In the genomic region with DNA sequence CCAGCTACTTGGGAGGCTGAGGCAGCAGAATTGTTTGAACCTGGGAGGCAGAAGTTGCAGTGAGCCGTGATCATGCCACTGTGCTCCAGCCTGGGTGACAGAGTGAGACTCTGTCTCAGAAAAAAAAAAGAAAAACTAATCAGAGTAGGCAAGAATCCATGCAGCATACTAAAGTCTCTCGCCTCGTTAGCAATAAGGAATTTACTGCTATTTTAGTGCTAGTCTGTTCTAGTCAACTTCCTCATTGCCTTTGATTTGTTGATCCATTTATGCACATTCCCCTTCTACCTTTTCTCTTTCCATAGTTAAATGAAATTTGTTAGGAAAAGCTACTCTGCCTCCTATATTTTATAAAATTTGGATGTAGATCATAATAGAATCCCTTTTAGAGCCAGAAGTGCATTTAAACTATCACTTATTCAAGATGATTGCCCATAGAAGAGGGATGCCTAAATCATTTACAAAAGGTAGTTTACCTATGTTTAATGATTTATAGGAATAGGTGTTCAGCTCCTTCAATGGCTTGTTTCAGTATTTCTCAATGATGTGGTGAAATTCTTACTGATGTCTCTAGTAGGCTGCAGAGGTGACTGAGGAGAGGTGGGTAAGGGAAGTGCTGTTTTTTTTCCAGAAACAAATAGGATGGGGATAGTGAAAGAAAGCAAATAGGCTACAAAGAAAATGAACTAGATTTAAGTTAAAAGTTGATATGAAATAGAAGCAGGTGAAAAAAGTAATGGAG, we compare ENCODE assay signal across 37 cellular contexts. TPM values are rescaled to one million over a fixed set of nuclear protein-coding genes. Genes with fewer than 3 reads are reported as not detected.
DNase-seq lines count a peak whose midpoint lies in the region; ATAC-seq, FAIRE-seq and TF ChIP-seq lines count a peak whose summit lies in the region.
"Had no signal": no experiment of that assay in that cellular context is flagged by ENCODE, and none has a peak within 500 bp of the region (broad histone marks: within the 10 kb centered on the region; RNA-seq: fewer than 3 reads in every experiment).

No MANE protein-coding gene starts in this region.

- H3K36me3 Mint-ChIP-seq in Caco-2 (ENCODE audit: insufficient read depth, unreplicated experiment) = no peaks in the 10 kb centered on the region
- H3K36me3 Mint-ChIP-seq: activated naive CD4-positive, alpha-beta T cell treated with anti-CD3 and anti-CD28 coated beads, Interleukin-2, amount 50 U/mL, for 72 hours had no signal

- no peak overlapping the region for H3K18ac ChIP-seq in neuronal stem cell (ENCODE audit: low read length)

- no peak overlapping the region for H3K4me2 ChIP-seq in neuronal stem cell (ENCODE audit: insufficient read depth, low read length, poor library complexity, severe bottlenecking)

- no peak overlapping the region for H4K91ac ChIP-seq in neuronal stem cell (ENCODE audit: low read depth, low read length, poor library complexity)

- H2AFZ ChIP-seq in neuronal stem cell (ENCODE audit: low read length) = no peak overlapping the region
- H2AFZ ChIP-seq: parathyroid adenoma had no signal

- no CpG with 5 or more reads among the region's 3 CpGs for WGBS in neuronal stem cell (ENCODE audit: extremely low coverage in 2 of 2, insufficient read length in 2 of 2, insufficient replicate concordance in 1 of 2), 2 donors

- ATAC-seq in HG03571 (IDR thresholded peaks at IDR 0.05; ENCODE audit: unreplicated experiment) = peak; percentile 44
- ATAC-seq in HG02763 (IDR thresholded peaks at IDR 0.05; ENCODE audit: unreplicated experiment) = no peak
- ATAC-seq: activated CD8-positive, alpha-beta T cell treated with anti-CD3 and anti-CD28 coated beads, Interleukin-2, amount 10 ng/mL, durations not matched to agents 7 days and 5 days; activated naive CD4-positive, alpha-beta T cell treated with anti-CD3 and anti-CD28 coated beads, Interleukin-2, amount 50 U/mL, for 72 hours; esophagus mucosa; GM12878; lower lobe of right lung had no signal

- no peak overlapping the region for H3K23ac ChIP-seq in neuronal stem cell (ENCODE audit: low read depth, low read length, poor library complexity)

- H3K9me3 Mint-ChIP-seq in Caco-2 (ENCODE audit: unreplicated experiment) = no peaks in the 10 kb centered on the region
- H3K9me3 Mint-ChIP-seq: activated naive CD4-positive, alpha-beta T cell treated with anti-CD3 and anti-CD28 coated beads, Interleukin-2, amount 50 U/mL, for 72 hours had no signal

- peak overlapping the region; percentile 6 for H3K4me3 Mint-ChIP-seq in Caco-2 (ENCODE audit: unreplicated experiment)
- H3K4me3 Mint-ChIP-seq: activated CD8-positive, alpha-beta T cell treated with anti-CD3 and anti-CD28 coated beads, Interleukin-2, amount 10 ng/mL, durations not matched to agents 7 days and 5 days; immature natural killer cell had no signal

- H3K4me1 Mint-ChIP-seq in Caco-2 (ENCODE audit: low read depth, unreplicated experiment) = no peaks in the 10 kb centered on the region
- H3K4me1 Mint-ChIP-seq: immature natural killer cell had no signal

- H3K4ac ChIP-seq in neuronal stem cell (ENCODE audit: low read length) = no peak overlapping the region

- intact Hi-C loops in Caco-2 (cut with micrococcal nuclease; ENCODE audit: unreplicated experiment) = no loop called here

- BruUV-seq in Caco-2 (replicated peaks; lab: Mats Ljungman, UMichigan) = no TSS peak

- H3K36me3 ChIP-seq in Caco-2 (ENCODE audit: control insufficient read depth, insufficient read depth, low read length) = no peaks in the 10 kb centered on the region
- H3K36me3 ChIP-seq in neuronal stem cell (replicated peaks in 1 of 2; ENCODE audit: control insufficient read depth in 2 of 2, insufficient read depth in 2 of 2, low read length in 2 of 2) = peaks cover 0 to 3% of the 10 kb centered on the region in 2 donors
- H3K36me3 ChIP-seq: cardiac muscle cell, HAP-1 had no signal

- no peaks in the 10 kb centered on the region for H3K27me3 Mint-ChIP-seq in Caco-2 (ENCODE audit: insufficient read depth, unreplicated experiment)

- H3K27ac ChIP-seq in neuronal stem cell (replicated peaks; ENCODE audit: low read length) = no peak overlapping the region
- H3K27ac ChIP-seq: cardiac muscle cell, coronary artery, lower lobe of right lung, parathyroid adenoma, RWPE1, sigmoid colon had no signal

- H3K79me1 ChIP-seq in neuronal stem cell (ENCODE audit: low read depth, low read length) = no peaks in the 10 kb centered on the region

- H2BK12ac ChIP-seq in neuronal stem cell (ENCODE audit: low read length) = no peak overlapping the region

- H3K4me3 ChIP-seq in Caco-2 (ENCODE audit: low read depth, low read length) (no peak overlapping the region), neuronal stem cell (ENCODE audit: low read length in 2 of 2) (no peak overlapping the region)
- H3K4me3 ChIP-seq: cardiac muscle cell, coronary artery, GM12878, HAP-1, lower lobe of right lung, sigmoid colon had no signal

- no peak for TF ChIP-seq CTCF in Caco-2 (IDR thresholded peaks at IDR 0.05; ENCODE audit: insufficient read depth in 1 of 2, low read depth in 1 of 2, low read length in 1 of 2, severe bottlenecking in 1 of 2, unreplicated experiment in 1 of 2)
- TF ChIP-seq CTCF in D721Med (IDR thresholded peaks at IDR 0.05; ENCODE audit: insufficient read depth, missing control alignments) = no peak

- H2BK15ac ChIP-seq in neuronal stem cell (ENCODE audit: low read length) = no peak overlapping the region

- no peaks in the 10 kb centered on the region for H3K4me1 ChIP-seq in Caco-2
- H3K4me1 ChIP-seq in neuronal stem cell (ENCODE audit: control insufficient read depth in 2 of 2, insufficient read depth in 1 of 2, low read depth in 1 of 2, low read length in 2 of 2) = no peaks in the 10 kb centered on the region
- H3K4me1 ChIP-seq: HAP-1, lower lobe of right lung, parathyroid adenoma, sigmoid colon had no signal

- POLR2A ChIA-PET in Caco-2 (lab: Charles Lee) = no interaction called here

- CTCF ChIA-PET in Caco-2 (lab: Charles Lee) = no interaction called here

- no peak overlapping the region for H2BK5ac ChIP-seq in neuronal stem cell (ENCODE audit: low read length)

- no peak overlapping the region for H4K8ac ChIP-seq in neuronal stem cell (ENCODE audit: low read depth, low read length)

- DNase-seq in Caco-2 = no peak
- peak; percentile 47 for DNase-seq in kidney glomerular epithelial cell (lab: John Stamatoyannopoulos, UW)
- peak; percentile 5 for DNase-seq in neuronal stem cell (ENCODE audit: low spot score)
- DNase-seq in T-helper 9 cell = no peak
- no peak for DNase-seq in HPDE6-E6E7 (ENCODE audit: extremely low spot score)
- DNase-seq in D721Med (ENCODE audit: insufficient read length, low spot score) = no peak
- DNase-seq: activated CD4-positive, alpha-beta T cell treated with anti-CD3 and anti-CD28 coated beads for 1 hour; activated CD8-positive, alpha-beta T cell treated with anti-CD3 and anti-CD28 coated beads, Interleukin-2, amount 10 ng/mL, durations not matched to agents 7 days and 5 days; activated T-cell treated with anti-CD3 and anti-CD28 coated beads for 4 hours; DMS 273 treated with DMSO at 0.1 percent for 48 hours; EL; foreskin fibroblast; immature natural killer cell; lower lobe of right lung; MV-4-11; NCI-H146; NCI-H2107; NCI-H446; NCI-H82; sigmoid colon; stimulated activated CD4-positive, alpha-beta T cell treated with anti-CD3 and anti-CD28 coated beads, Interleukin-15, amount 100 ng/mL, for 24 hours; stimulated activated naive CD4-positive, alpha-beta T cell; T-helper 1 cell had no signal

- no peak overlapping the region for H3K9ac ChIP-seq in neuronal stem cell (ENCODE audit: low read depth, low read length, poor library complexity)
- H3K9ac ChIP-seq: parathyroid adenoma had no signal

- H3K27ac Mint-ChIP-seq in Caco-2 (ENCODE audit: unreplicated experiment) = peak overlapping the region; percentile 51
- H3K27ac Mint-ChIP-seq: activated CD8-positive, alpha-beta T cell treated with anti-CD3 and anti-CD28 coated beads, Interleukin-2, amount 10 ng/mL, durations not matched to agents 7 days and 5 days; activated naive CD4-positive, alpha-beta T cell treated with anti-CD3 and anti-CD28 coated beads, Interleukin-2, amount 50 U/mL, for 72 hours; immature natural killer cell had no signal

- H3K27me3 ChIP-seq in Caco-2 (replicated peaks; ENCODE audit: control insufficient read depth, insufficient read depth, low read length) (no peaks in the 10 kb centered on the region), neuronal stem cell (ENCODE audit: control insufficient read depth in 3 of 3, insufficient read depth in 3 of 3, low read depth in 1 of 3, low read length in 3 of 3) (no peaks in the 10 kb centered on the region)
- H3K27me3 ChIP-seq: cardiac muscle cell, sigmoid colon had no signal

- H3K14ac ChIP-seq in neuronal stem cell (ENCODE audit: low read length) = no peak overlapping the region

- no peak overlapping the region for H2BK120ac ChIP-seq in neuronal stem cell (ENCODE audit: low read depth, low read length)

- H2AK5ac ChIP-seq in neuronal stem cell (ENCODE audit: low read depth, low read length) = no peak overlapping the region

- H3K9me3 ChIP-seq in Caco-2 (no peaks in the 10 kb centered on the region), neuronal stem cell (replicated peaks in 1 of 2; ENCODE audit: control insufficient read depth in 2 of 2, insufficient read depth in 1 of 2, low read depth in 1 of 2, low read length in 2 of 2) (no peaks in the 10 kb centered on the region)
- H3K9me3 ChIP-seq: HAP-1, lower lobe of right lung, sigmoid colon had no signal

- FAIRE-seq in D721Med (lab: Jason Lieb, UNC) = no peak
- FAIRE-seq: GM12878 had no signal

RNA-seq across cellular contexts. Expression of a gene that starts 1.9 kb away (rescaled TPM):
- total RNA-seq in Caco-2 (2022) = not detected in 2 replicates
- polyA plus RNA-seq in neuronal stem cell (2013, experiment 1 of 2) = not detected
- not detected for polyA plus RNA-seq in neuronal stem cell (2013, experiment 2 of 2)
- total RNA-seq: A172; activated CD8-positive, alpha-beta T cell treated with anti-CD3 and anti-CD28 coated beads, Interleukin-2, amount 10 ng/mL, durations not matched to agents 7 days and 5 days; activated naive CD4-positive, alpha-beta T cell treated with anti-CD3 and anti-CD28 coated beads, Interleukin-2, amount 50 U/mL, for 72 hours; cardiac muscle cell; GM12878; LHCN-M2; mononuclear cell had no signal
- polyA plus RNA-seq: neural cell had no signal

RNA-seq across cellular contexts. Expression of a gene that starts 47.4 kb away (rescaled TPM):
- total RNA-seq in Caco-2 (2022) = 3.6 and 3.7 TPM in 2 replicates
- 42.0 TPM for polyA plus RNA-seq in neuronal stem cell (2013, experiment 1 of 2)
- 42.2 TPM for polyA plus RNA-seq in neuronal stem cell (2013, experiment 2 of 2)

RNA-seq across cellular contexts. Expression of a gene that starts 56.5 kb away (rescaled TPM):
- 12.9 and 14.3 TPM in 2 replicates for total RNA-seq in Caco-2 (2022)
- polyA plus RNA-seq in neuronal stem cell (2013, experiment 1 of 2) = 28.3 TPM
- polyA plus RNA-seq in neuronal stem cell (2013, experiment 2 of 2) = 28.1 TPM

Comparison
In these comparisons a context has a peak if more than half of its experiments do, and no peak if none do; other contexts are left out.
1. DNase-seq: peak in kidney glomerular epithelial cell (single experiment) and neuronal stem cell (single experiment); none in Caco-2 (0 of 2), T-helper 9 cell (single experiment), HPDE6-E6E7 (single experiment) and D721Med (single experiment).